In genomic region chr3:79247367-79248103, GRCh38 we compare ENCODE assay signal across 15 cellular contexts.
DNase-seq lines count a peak whose midpoint lies in the region; ATAC-seq and TF ChIP-seq lines count a peak whose summit lies in the region.
"Had no signal": no experiment of that assay in that cellular context is flagged by ENCODE, and none has a peak within 500 bp of the region (broad histone marks: within the 10 kb centered on the region; RNA-seq: fewer than 3 reads in every experiment).

No MANE protein-coding gene starts in this region.

- H3K4me1 Mint-ChIP-seq in mesothelial cell of epicardium = peaks cover 10% of the 10 kb centered on the region
- no peaks in the 10 kb centered on the region for H3K4me1 Mint-ChIP-seq in activated CD8-positive, alpha-beta memory T cell treated with anti-CD3 and anti-CD28 coated beads, Interleukin-2, amount 10 ng/mL, durations not matched to agents 7 days and 5 days
- H3K4me1 Mint-ChIP-seq in activated CD4-positive, alpha-beta T cell treated with anti-CD3 and anti-CD28 coated beads, Interleukin-2, amount 10 ng/mL, durations not matched to agents 24 days and 14 days = no peaks in the 10 kb centered on the region
- H3K4me1 Mint-ChIP-seq: stimulated activated memory B cell treated with anti-CD40 and anti-IgM and Interleukin-4, amounts not matched to agents 10 μg/mL and 1 μg/mL and 100 μg/mL, for 72 hours had no signal

- no peaks in the 10 kb centered on the region for H3K79me2 ChIP-seq in ACC112 (ENCODE audit: control insufficient read depth, insufficient read depth, low read length, unreplicated experiment)

- H3K36me3 Mint-ChIP-seq in mesothelial cell of epicardium = no peaks in the 10 kb centered on the region
- no peaks in the 10 kb centered on the region for H3K36me3 Mint-ChIP-seq in activated CD8-positive, alpha-beta memory T cell treated with anti-CD3 and anti-CD28 coated beads, Interleukin-2, amount 10 ng/mL, durations not matched to agents 7 days and 5 days
- no peaks in the 10 kb centered on the region for H3K36me3 Mint-ChIP-seq in activated CD4-positive, alpha-beta T cell treated with anti-CD3 and anti-CD28 coated beads, Interleukin-2, amount 10 ng/mL, durations not matched to agents 24 days and 14 days (ENCODE audit: low read depth)
- H3K36me3 Mint-ChIP-seq: stimulated activated memory B cell treated with anti-CD40 and anti-IgM and Interleukin-4, amounts not matched to agents 10 μg/mL and 1 μg/mL and 100 μg/mL, for 72 hours had no signal

- TF ChIP-seq CTCF in fibroblast of mammary gland (conservative IDR thresholded peaks at IDR 0.05; ENCODE audit: control insufficient read depth, insufficient read depth, low read depth, low read length) (no peak), mesothelial cell of epicardium (IDR thresholded peaks at IDR 0.05; ENCODE audit: unreplicated experiment) (no peak)

- H3K27me3 Mint-ChIP-seq in mesothelial cell of epicardium (ENCODE audit: low read depth) = no peaks in the 10 kb centered on the region
- H3K27me3 Mint-ChIP-seq in activated CD8-positive, alpha-beta memory T cell treated with anti-CD3 and anti-CD28 coated beads, Interleukin-2, amount 10 ng/mL, durations not matched to agents 7 days and 5 days = no peaks in the 10 kb centered on the region
- no peaks in the 10 kb centered on the region for H3K27me3 Mint-ChIP-seq in activated CD4-positive, alpha-beta T cell treated with anti-CD3 and anti-CD28 coated beads, Interleukin-2, amount 10 ng/mL, durations not matched to agents 24 days and 14 days
- H3K27me3 Mint-ChIP-seq: stimulated activated memory B cell treated with anti-CD40 and anti-IgM and Interleukin-4, amounts not matched to agents 10 μg/mL and 1 μg/mL and 100 μg/mL, for 72 hours had no signal

- intact Hi-C loops in activated CD4-positive, alpha-beta T cell treated with anti-CD3 and anti-CD28 coated beads, Interleukin-2, amount 10 ng/mL, durations not matched to agents 24 days and 14 days (cut with micrococcal nuclease) = no loop called here

- H3K4me3 Mint-ChIP-seq in mesothelial cell of epicardium = no peak overlapping the region
- H3K4me3 Mint-ChIP-seq in activated CD8-positive, alpha-beta memory T cell treated with anti-CD3 and anti-CD28 coated beads, Interleukin-2, amount 10 ng/mL, durations not matched to agents 7 days and 5 days = no peak overlapping the region
- no peak overlapping the region for H3K4me3 Mint-ChIP-seq in activated CD4-positive, alpha-beta T cell treated with anti-CD3 and anti-CD28 coated beads, Interleukin-2, amount 10 ng/mL, durations not matched to agents 24 days and 14 days
- H3K4me3 Mint-ChIP-seq: stimulated activated memory B cell treated with anti-CD40 and anti-IgM and Interleukin-4, amounts not matched to agents 10 μg/mL and 1 μg/mL and 100 μg/mL, for 72 hours had no signal

- H3K36me3 ChIP-seq in ACC112 (ENCODE audit: insufficient read depth, low read length) = no peaks in the 10 kb centered on the region
- no peaks in the 10 kb centered on the region for H3K36me3 ChIP-seq in MG63
- H3K36me3 ChIP-seq: gastroesophageal sphincter had no signal

- H3K9me3 ChIP-seq in MG63 = no peaks in the 10 kb centered on the region

- peak overlapping the region; percentile 19 for H2AFZ ChIP-seq in ACC112 (ENCODE audit: low read length, unreplicated experiment)

- H3K27ac ChIP-seq in ACC112 (ENCODE audit: low read depth, low read length) = peak overlapping the region; percentile 9; the same call in 1 of the 2 replicates

- peak overlapping the region; percentile 57 for H3K27ac Mint-ChIP-seq in mesothelial cell of epicardium
- no peak overlapping the region for H3K27ac Mint-ChIP-seq in activated CD8-positive, alpha-beta memory T cell treated with anti-CD3 and anti-CD28 coated beads, Interleukin-2, amount 10 ng/mL, durations not matched to agents 7 days and 5 days
- H3K27ac Mint-ChIP-seq in activated CD4-positive, alpha-beta T cell treated with anti-CD3 and anti-CD28 coated beads, Interleukin-2, amount 10 ng/mL, durations not matched to agents 24 days and 14 days = no peak overlapping the region
- H3K27ac Mint-ChIP-seq: stimulated activated memory B cell treated with anti-CD40 and anti-IgM and Interleukin-4, amounts not matched to agents 10 μg/mL and 1 μg/mL and 100 μg/mL, for 72 hours had no signal

- no peak for ATAC-seq in activated CD8-positive, alpha-beta memory T cell treated with anti-CD3 and anti-CD28 coated beads, Interleukin-2, amount 10 ng/mL, durations not matched to agents 7 days and 5 days
- no peak for ATAC-seq in GM18517 (IDR thresholded peaks at IDR 0.05; ENCODE audit: unreplicated experiment)
- ATAC-seq: gastroesophageal sphincter; stimulated activated memory B cell treated with anti-CD40 and anti-IgM and Interleukin-4, amounts not matched to agents 10 μg/mL and 1 μg/mL and 100 μg/mL, for 72 hours had no signal

- CTCF ChIA-PET in activated CD8-positive, alpha-beta memory T cell treated with anti-CD3 and anti-CD28 coated beads, Interleukin-2, amount 10 ng/mL, durations not matched to agents 7 days and 5 days (lab: Charles Lee) = no interaction called here

- no peak overlapping the region for H3K4me3 ChIP-seq in ACC112 (ENCODE audit: low read depth, low read length)
- H3K4me3 ChIP-seq in MG63 = no peak overlapping the region
- no peak overlapping the region for H3K4me3 ChIP-seq in fibroblast of mammary gland (ENCODE audit: control insufficient read depth, low read depth, low read length)
- H3K4me3 ChIP-seq: gastroesophageal sphincter had no signal

- H3K27me3 ChIP-seq in ACC112 (ENCODE audit: insufficient read depth, low read length) (no peaks in the 10 kb centered on the region), MG63 (no peaks in the 10 kb centered on the region)
- H3K27me3 ChIP-seq: gastroesophageal sphincter had no signal

- peaks cover 15% of the 10 kb centered on the region for H3K4me1 ChIP-seq in ACC112 (ENCODE audit: control insufficient read depth, insufficient read depth, low read length, unreplicated experiment)

- peaks cover 5% of the 10 kb centered on the region for H3K9me3 Mint-ChIP-seq in mesothelial cell of epicardium
- H3K9me3 Mint-ChIP-seq in activated CD8-positive, alpha-beta memory T cell treated with anti-CD3 and anti-CD28 coated beads, Interleukin-2, amount 10 ng/mL, durations not matched to agents 7 days and 5 days (ENCODE audit: low read depth) = peaks cover 9% of the 10 kb centered on the region
- H3K9me3 Mint-ChIP-seq in activated CD4-positive, alpha-beta T cell treated with anti-CD3 and anti-CD28 coated beads, Interleukin-2, amount 10 ng/mL, durations not matched to agents 24 days and 14 days = no peaks in the 10 kb centered on the region

- DNase-seq in MG63 (peak; percentile 27), fibroblast of mammary gland (ENCODE audit: low read depth) (peak; percentile 26), mesothelial cell of epicardium (ENCODE audit: low spot score in 2 of 2, unreplicated experiment in 2 of 2) (no peak), NCI-H2227 (lab: John Stamatoyannopoulos, UW; ENCODE audit: unreplicated experiment) (no peak)
- DNase-seq in activated CD8-positive, alpha-beta memory T cell treated with anti-CD3 and anti-CD28 coated beads, Interleukin-2, amount 10 ng/mL, durations not matched to agents 7 days and 5 days = no peak
- DNase-seq in activated CD4-positive, alpha-beta T cell treated with anti-CD3 and anti-CD28 coated beads, Interleukin-2, amount 10 ng/mL, durations not matched to agents 24 days and 14 days = no peak
- DNase-seq: DMS79, kidney glomerular epithelial cell, NCI-H1105 treated with DMSO at 0.1 percent for 48 hours, NCI-H526 treated with DMSO at 0.1 percent for 48 hours, SIG-M5 had no signal

Comparison
In these comparisons a context has a peak if more than half of its experiments do, and no peak if none do; other contexts are left out.
1. DNase-seq: peak in MG63 (single experiment) and fibroblast of mammary gland (single experiment); none in mesothelial cell of epicardium (0 of 2), activated CD8-positive, alpha-beta memory T cell treated with anti-CD3 and anti-CD28 coated beads, Interleukin-2, amount 10 ng/mL, durations not matched to agents 7 days and 5 days (single experiment), activated CD4-positive, alpha-beta T cell treated with anti-CD3 and anti-CD28 coated beads, Interleukin-2, amount 10 ng/mL, durations not matched to agents 24 days and 14 days (single experiment) and NCI-H2227 (single experiment).